In the genomic region with DNA sequence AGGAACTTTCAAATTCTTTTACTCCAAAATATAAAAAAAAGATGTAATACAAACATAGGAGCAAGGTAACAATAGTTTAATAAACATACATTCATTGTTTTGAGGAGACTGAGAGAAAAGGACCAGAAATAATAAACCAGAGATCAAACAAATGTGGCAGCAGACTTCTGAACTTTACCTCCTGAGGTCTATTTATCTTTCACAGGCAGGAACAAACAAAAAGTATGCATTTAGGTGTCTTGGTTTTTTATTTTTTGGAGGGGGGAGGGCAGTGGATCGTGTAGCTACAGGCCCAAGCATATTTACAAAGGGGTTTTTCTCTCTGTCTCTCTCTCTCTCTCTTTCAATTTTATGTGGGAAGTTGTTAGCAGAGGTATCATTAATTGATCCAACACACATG, we compare ENCODE assay signal across 1 cellular context.
TF ChIP-seq lines count a peak whose summit lies in the region.

No MANE protein-coding gene starts in this region.

TF ChIP-seq in HepG2, 621 proteins besides CTCF, POLR2A, EP300 and RAD21 (continued from another document and continues in another):
- TF ChIP-seq, protein P1, sequence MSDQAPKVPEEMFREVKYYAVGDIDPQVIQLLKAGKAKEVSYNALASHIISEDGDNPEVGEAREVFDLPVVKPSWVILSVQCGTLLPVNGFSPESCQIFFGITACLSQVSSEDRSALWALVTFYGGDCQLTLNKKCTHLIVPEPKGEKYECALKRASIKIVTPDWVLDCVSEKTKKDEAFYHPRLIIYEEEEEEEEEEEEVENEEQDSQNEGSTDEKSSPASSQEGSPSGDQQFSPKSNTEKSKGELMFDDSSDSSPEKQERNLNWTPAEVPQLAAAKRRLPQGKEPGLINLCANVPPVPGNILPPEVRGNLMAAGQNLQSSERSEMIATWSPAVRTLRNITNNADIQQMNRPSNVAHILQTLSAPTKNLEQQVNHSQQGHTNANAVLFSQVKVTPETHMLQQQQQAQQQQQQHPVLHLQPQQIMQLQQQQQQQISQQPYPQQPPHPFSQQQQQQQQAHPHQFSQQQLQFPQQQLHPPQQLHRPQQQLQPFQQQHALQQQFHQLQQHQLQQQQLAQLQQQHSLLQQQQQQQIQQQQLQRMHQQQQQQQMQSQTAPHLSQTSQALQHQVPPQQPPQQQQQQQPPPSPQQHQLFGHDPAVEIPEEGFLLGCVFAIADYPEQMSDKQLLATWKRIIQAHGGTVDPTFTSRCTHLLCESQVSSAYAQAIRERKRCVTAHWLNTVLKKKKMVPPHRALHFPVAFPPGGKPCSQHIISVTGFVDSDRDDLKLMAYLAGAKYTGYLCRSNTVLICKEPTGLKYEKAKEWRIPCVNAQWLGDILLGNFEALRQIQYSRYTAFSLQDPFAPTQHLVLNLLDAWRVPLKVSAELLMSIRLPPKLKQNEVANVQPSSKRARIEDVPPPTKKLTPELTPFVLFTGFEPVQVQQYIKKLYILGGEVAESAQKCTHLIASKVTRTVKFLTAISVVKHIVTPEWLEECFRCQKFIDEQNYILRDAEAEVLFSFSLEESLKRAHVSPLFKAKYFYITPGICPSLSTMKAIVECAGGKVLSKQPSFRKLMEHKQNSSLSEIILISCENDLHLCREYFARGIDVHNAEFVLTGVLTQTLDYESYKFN (CRISPR knock-in tag; conservative IDR thresholded peaks at IDR 0.05) = peak; percentile 97
- TF ChIP-seq, protein P2, sequence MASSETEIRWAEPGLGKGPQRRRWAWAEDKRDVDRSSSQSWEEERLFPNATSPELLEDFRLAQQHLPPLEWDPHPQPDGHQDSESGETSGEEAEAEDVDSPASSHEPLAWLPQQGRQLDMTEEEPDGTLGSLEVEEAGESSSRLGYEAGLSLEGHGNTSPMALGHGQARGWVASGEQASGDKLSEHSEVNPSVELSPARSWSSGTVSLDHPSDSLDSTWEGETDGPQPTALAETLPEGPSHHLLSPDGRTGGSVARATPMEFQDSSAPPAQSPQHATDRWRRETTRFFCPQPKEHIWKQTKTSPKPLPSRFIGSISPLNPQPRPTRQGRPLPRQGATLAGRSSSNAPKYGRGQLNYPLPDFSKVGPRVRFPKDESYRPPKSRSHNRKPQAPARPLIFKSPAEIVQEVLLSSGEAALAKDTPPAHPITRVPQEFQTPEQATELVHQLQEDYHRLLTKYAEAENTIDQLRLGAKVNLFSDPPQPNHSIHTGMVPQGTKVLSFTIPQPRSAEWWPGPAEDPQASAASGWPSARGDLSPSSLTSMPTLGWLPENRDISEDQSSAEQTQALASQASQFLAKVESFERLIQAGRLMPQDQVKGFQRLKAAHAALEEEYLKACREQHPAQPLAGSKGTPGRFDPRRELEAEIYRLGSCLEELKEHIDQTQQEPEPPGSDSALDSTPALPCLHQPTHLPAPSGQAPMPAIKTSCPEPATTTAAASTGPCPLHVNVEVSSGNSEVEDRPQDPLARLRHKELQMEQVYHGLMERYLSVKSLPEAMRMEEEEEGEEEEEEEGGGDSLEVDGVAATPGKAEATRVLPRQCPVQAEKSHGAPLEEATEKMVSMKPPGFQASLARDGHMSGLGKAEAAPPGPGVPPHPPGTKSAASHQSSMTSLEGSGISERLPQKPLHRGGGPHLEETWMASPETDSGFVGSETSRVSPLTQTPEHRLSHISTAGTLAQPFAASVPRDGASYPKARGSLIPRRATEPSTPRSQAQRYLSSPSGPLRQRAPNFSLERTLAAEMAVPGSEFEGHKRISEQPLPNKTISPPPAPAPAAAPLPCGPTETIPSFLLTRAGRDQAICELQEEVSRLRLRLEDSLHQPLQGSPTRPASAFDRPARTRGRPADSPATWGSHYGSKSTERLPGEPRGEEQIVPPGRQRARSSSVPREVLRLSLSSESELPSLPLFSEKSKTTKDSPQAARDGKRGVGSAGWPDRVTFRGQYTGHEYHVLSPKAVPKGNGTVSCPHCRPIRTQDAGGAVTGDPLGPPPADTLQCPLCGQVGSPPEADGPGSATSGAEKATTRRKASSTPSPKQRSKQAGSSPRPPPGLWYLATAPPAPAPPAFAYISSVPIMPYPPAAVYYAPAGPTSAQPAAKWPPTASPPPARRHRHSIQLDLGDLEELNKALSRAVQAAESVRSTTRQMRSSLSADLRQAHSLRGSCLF (CRISPR knock-in tag; IDR thresholded peaks at IDR 0.05; ENCODE audit: borderline replicate concordance) = no peak
- TF ChIP-seq KAT7 (CRISPR knock-in tag; IDR thresholded peaks at IDR 0.05; ENCODE audit: borderline replicate concordance) (peak; percentile 51; the same call in 1 of the 2 replicates), TCF12 (IDR thresholded peaks at IDR 0.05) (no peak), TCF12 (CRISPR knock-in tag; IDR thresholded peaks at IDR 0.05) (no peak), RARA (CRISPR knock-in tag; IDR thresholded peaks at IDR 0.05) (peak; percentile 79), ZSCAN30 (CRISPR knock-in tag; IDR thresholded peaks at IDR 0.05) (no peak), EZH2 (conservative IDR thresholded peaks at IDR 0.05; ENCODE audit: low read depth, low read length) (no peak), HHEX (CRISPR knock-in tag; IDR thresholded peaks at IDR 0.05) (0 out of 2 replicates have a peak, but pooled peaks have one; percentile 19), XBP1 (CRISPR knock-in tag; IDR thresholded peaks at IDR 0.05) (no peak), ZNF3 (CRISPR knock-in tag; IDR thresholded peaks at IDR 0.05) (no peak), HOXA9 (CRISPR knock-in tag; IDR thresholded peaks at IDR 0.05; ENCODE audit: borderline replicate concordance) (no peak), ZNF530 (CRISPR knock-in tag; IDR thresholded peaks at IDR 0.05; ENCODE audit: low read depth) (no peak), RARG (CRISPR knock-in tag; IDR thresholded peaks at IDR 0.05; ENCODE audit: low read depth) (no peak), CREB1 (IDR thresholded peaks at IDR 0.05) (no peak), CREB1 (CRISPR knock-in tag; IDR thresholded peaks at IDR 0.05) (peak; percentile 59), HMG20B (CRISPR knock-in tag; conservative IDR thresholded peaks at IDR 0.05) (no peak), CBX5 (CRISPR knock-in tag; IDR thresholded peaks at IDR 0.05; ENCODE audit: borderline replicate concordance) (no peak), KAT2B (IDR thresholded peaks at IDR 0.05; ENCODE audit: borderline replicate concordance, low read depth, low read length) (no peak), HMGA1 (CRISPR knock-in tag; conservative IDR thresholded peaks at IDR 0.05) (no peak), TOPORS (CRISPR knock-in tag; IDR thresholded peaks at IDR 0.05) (no peak), POLR2AphosphoS5 (IDR thresholded peaks at IDR 0.05; ENCODE audit: low read depth, low read length) (no peak), ZFY (CRISPR knock-in tag; IDR thresholded peaks at IDR 0.05) (no peak)
- TF ChIP-seq, protein P3, sequence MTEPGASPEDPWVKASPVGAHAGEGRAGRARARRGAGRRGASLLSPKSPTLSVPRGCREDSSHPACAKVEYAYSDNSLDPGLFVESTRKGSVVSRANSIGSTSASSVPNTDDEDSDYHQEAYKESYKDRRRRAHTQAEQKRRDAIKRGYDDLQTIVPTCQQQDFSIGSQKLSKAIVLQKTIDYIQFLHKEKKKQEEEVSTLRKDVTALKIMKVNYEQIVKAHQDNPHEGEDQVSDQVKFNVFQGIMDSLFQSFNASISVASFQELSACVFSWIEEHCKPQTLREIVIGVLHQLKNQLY (CRISPR knock-in tag; IDR thresholded peaks at IDR 0.05) = 0 out of 2 replicates have a peak, but pooled peaks have one; percentile 17
- TF ChIP-seq, protein P4, sequence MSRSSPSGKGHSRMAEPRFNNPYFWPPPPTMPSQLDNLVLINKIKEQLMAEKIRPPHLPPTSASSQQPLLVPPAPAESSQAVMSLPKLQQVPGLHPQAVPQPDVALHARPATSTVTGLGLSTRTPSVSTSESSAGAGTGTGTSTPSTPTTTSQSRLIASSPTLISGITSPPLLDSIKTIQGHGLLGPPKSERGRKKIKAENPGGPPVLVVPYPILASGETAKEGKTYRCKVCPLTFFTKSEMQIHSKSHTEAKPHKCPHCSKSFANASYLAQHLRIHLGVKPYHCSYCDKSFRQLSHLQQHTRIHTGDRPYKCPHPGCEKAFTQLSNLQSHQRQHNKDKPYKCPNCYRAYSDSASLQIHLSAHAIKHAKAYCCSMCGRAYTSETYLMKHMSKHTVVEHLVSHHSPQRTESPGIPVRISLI (CRISPR knock-in tag; IDR thresholded peaks at IDR 0.05; ENCODE audit: borderline replicate concordance) = peak; percentile 82; the same call in 1 of the 2 replicates
- TF ChIP-seq, protein P5, sequence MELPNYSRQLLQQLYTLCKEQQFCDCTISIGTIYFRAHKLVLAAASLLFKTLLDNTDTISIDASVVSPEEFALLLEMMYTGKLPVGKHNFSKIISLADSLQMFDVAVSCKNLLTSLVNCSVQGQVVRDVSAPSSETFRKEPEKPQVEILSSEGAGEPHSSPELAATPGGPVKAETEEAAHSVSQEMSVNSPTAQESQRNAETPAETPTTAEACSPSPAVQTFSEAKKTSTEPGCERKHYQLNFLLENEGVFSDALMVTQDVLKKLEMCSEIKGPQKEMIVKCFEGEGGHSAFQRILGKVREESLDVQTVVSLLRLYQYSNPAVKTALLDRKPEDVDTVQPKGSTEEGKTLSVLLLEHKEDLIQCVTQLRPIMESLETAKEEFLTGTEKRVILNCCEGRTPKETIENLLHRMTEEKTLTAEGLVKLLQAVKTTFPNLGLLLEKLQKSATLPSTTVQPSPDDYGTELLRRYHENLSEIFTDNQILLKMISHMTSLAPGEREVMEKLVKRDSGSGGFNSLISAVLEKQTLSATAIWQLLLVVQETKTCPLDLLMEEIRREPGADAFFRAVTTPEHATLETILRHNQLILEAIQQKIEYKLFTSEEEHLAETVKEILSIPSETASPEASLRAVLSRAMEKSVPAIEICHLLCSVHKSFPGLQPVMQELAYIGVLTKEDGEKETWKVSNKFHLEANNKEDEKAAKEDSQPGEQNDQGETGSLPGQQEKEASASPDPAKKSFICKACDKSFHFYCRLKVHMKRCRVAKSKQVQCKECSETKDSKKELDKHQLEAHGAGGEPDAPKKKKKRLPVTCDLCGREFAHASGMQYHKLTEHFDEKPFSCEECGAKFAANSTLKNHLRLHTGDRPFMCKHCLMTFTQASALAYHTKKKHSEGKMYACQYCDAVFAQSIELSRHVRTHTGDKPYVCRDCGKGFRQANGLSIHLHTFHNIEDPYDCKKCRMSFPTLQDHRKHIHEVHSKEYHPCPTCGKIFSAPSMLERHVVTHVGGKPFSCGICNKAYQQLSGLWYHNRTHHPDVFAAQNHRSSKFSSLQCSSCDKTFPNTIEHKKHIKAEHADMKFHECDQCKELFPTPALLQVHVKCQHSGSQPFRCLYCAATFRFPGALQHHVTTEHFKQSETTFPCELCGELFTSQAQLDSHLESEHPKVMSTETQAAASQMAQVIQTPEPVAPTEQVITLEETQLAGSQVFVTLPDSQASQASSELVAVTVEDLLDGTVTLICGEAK (IDR thresholded peaks at IDR 0.05) = no peak
- TF ChIP-seq, protein P5 (CRISPR knock-in tag; IDR thresholded peaks at IDR 0.05) = no peak
- TF ChIP-seq, protein P6, sequence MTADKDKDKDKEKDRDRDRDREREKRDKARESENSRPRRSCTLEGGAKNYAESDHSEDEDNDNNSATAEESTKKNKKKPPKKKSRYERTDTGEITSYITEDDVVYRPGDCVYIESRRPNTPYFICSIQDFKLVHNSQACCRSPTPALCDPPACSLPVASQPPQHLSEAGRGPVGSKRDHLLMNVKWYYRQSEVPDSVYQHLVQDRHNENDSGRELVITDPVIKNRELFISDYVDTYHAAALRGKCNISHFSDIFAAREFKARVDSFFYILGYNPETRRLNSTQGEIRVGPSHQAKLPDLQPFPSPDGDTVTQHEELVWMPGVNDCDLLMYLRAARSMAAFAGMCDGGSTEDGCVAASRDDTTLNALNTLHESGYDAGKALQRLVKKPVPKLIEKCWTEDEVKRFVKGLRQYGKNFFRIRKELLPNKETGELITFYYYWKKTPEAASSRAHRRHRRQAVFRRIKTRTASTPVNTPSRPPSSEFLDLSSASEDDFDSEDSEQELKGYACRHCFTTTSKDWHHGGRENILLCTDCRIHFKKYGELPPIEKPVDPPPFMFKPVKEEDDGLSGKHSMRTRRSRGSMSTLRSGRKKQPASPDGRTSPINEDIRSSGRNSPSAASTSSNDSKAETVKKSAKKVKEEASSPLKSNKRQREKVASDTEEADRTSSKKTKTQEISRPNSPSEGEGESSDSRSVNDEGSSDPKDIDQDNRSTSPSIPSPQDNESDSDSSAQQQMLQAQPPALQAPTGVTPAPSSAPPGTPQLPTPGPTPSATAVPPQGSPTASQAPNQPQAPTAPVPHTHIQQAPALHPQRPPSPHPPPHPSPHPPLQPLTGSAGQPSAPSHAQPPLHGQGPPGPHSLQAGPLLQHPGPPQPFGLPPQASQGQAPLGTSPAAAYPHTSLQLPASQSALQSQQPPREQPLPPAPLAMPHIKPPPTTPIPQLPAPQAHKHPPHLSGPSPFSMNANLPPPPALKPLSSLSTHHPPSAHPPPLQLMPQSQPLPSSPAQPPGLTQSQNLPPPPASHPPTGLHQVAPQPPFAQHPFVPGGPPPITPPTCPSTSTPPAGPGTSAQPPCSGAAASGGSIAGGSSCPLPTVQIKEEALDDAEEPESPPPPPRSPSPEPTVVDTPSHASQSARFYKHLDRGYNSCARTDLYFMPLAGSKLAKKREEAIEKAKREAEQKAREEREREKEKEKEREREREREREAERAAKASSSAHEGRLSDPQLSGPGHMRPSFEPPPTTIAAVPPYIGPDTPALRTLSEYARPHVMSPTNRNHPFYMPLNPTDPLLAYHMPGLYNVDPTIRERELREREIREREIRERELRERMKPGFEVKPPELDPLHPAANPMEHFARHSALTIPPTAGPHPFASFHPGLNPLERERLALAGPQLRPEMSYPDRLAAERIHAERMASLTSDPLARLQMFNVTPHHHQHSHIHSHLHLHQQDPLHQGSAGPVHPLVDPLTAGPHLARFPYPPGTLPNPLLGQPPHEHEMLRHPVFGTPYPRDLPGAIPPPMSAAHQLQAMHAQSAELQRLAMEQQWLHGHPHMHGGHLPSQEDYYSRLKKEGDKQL (CRISPR knock-in tag; IDR thresholded peaks at IDR 0.05; ENCODE audit: low read depth) = peak; percentile 66; the same call in 1 of the 2 replicates
